ENCODE assay signal across 14 cellular contexts in genomic region chr22:37148031-37148651, GRCh38. TPM values are rescaled to one million over a fixed set of nuclear protein-coding genes. Genes with fewer than 3 reads are reported as not detected.
A peak's percentile ranks its signal among the peaks of the same experiment; 100 is the strongest.
DNase-seq lines count a peak whose midpoint lies in the region; ATAC-seq lines count a peak whose summit lies in the region.
"Had no signal": no experiment of that assay in that cellular context is flagged by ENCODE, and none has a peak within 500 bp of the region (broad histone marks: within the 10 kb centered on the region; RNA-seq: fewer than 3 reads in every experiment).

No MANE protein-coding gene starts in this region.

- peaks cover 59% of the 10 kb centered on the region for H3K36me3 Mint-ChIP-seq in activated CD4-positive, alpha-beta T cell treated with anti-CD3 and anti-CD28 coated beads for 36 hours (ENCODE audit: low read depth)
- H3K36me3 Mint-ChIP-seq in central memory CD8-positive, alpha-beta T cell (ENCODE audit: insufficient read depth), result peaks cover 52% of the 10 kb centered on the region

- DNase-seq in activated CD4-positive, alpha-beta T cell treated with anti-CD3 and anti-CD28 coated beads for 36 hours, result peak; percentile 56
- DNase-seq in activated CD4-positive, alpha-beta T cell treated with anti-CD3 and anti-CD28 coated beads for 1 hour, result no peak
- DNase-seq in activated CD4-positive, alpha-beta T cell treated with anti-CD3 and anti-CD28 coated beads for 48 hours, result peak; percentile 36
- no peak for DNase-seq in central memory CD8-positive, alpha-beta T cell (ENCODE audit: low spot score in 2 of 2)
- peak; percentile 64 for DNase-seq in stimulated activated CD8-positive, alpha-beta memory T cell treated with anti-CD3 and anti-CD28 coated beads, Interleukin-4, amount 100 ng/mL, for 48 hours
- DNase-seq in SIG-M5 (lab: John Stamatoyannopoulos, UW) (no peak), NCI-H2171 (lab: John Stamatoyannopoulos, UW) (no peak)
- DNase-seq: anterior cingulate cortex, EL, NCI-H1436 treated with DMSO at 0.1 percent for 48 hours had no signal

- intact Hi-C loops in activated CD4-positive, alpha-beta T cell treated with anti-CD3 and anti-CD28 coated beads for 36 hours (cut with DNase I, micrococcal nuclease), result loop anchor here in 1 of 2 experiments (5.0 kb wide), 1 partner anchor 49 kb away; no protein-coding TSS in a partner anchor

- CTCF ChIA-PET in activated CD4-positive, alpha-beta T cell treated with anti-CD3 and anti-CD28 coated beads for 36 hours (lab: Charles Lee), result interaction anchor here (0.6 to 5.3 kb wide), 12 partner anchors 8 to 72 kb away, joined by 3 to 43 read pairs (median 5); no protein-coding TSS in a partner anchor

- POLR2A ChIA-PET in activated CD4-positive, alpha-beta T cell treated with anti-CD3 and anti-CD28 coated beads for 36 hours (lab: Charles Lee), result interaction anchor here (0.5 to 4.2 kb wide), 3 partner anchors 15 to 931 kb away, joined by 8 to 49 read pairs (median 35); no protein-coding TSS in a partner anchor

- H3K4me1 Mint-ChIP-seq in activated CD4-positive, alpha-beta T cell treated with anti-CD3 and anti-CD28 coated beads for 36 hours, result peaks cover 56% of the 10 kb centered on the region
- peaks cover 78% of the 10 kb centered on the region for H3K4me1 Mint-ChIP-seq in central memory CD8-positive, alpha-beta T cell

- peaks cover 7% of the 10 kb centered on the region for H3K9me3 Mint-ChIP-seq in activated CD4-positive, alpha-beta T cell treated with anti-CD3 and anti-CD28 coated beads for 36 hours (ENCODE audit: low read depth)
- peaks cover 4% of the 10 kb centered on the region for H3K9me3 Mint-ChIP-seq in central memory CD8-positive, alpha-beta T cell

- H3K27ac Mint-ChIP-seq in activated CD4-positive, alpha-beta T cell treated with anti-CD3 and anti-CD28 coated beads for 36 hours, result peak overlapping the region; percentile 91
- H3K27ac Mint-ChIP-seq in central memory CD8-positive, alpha-beta T cell (ENCODE audit: low read depth), result peak overlapping the region; percentile 92
- H3K27ac Mint-ChIP-seq: nephron had no signal

- H3K27me3 Mint-ChIP-seq in activated CD4-positive, alpha-beta T cell treated with anti-CD3 and anti-CD28 coated beads for 36 hours, result no peaks in the 10 kb centered on the region
- H3K27me3 Mint-ChIP-seq in central memory CD8-positive, alpha-beta T cell, result no peaks in the 10 kb centered on the region

- no peak for ATAC-seq in activated CD4-positive, alpha-beta T cell treated with anti-CD3 and anti-CD28 coated beads for 36 hours
- ATAC-seq in central memory CD8-positive, alpha-beta T cell (replicated peaks; ENCODE audit: extremely low read depth, poor library complexity, severe bottlenecking), result no peak
- ATAC-seq in GM21529 (IDR thresholded peaks at IDR 0.05; ENCODE audit: unreplicated experiment), result no peak

- H3K4me3 Mint-ChIP-seq in activated CD4-positive, alpha-beta T cell treated with anti-CD3 and anti-CD28 coated beads for 36 hours, result peak overlapping the region; percentile 84
- peak overlapping the region; percentile 93 for H3K4me3 Mint-ChIP-seq in central memory CD8-positive, alpha-beta T cell
- H3K4me3 Mint-ChIP-seq: nephron had no signal

RNA-seq across cellular contexts. Expression of gene IL2RB, which starts 1.6 kb away (rescaled TPM):
- 100 to 1,000 TPM; 204 to 231 TPM for total RNA-seq in activated CD4-positive, alpha-beta T cell treated with anti-CD3 and anti-CD28 coated beads for 36 hours
- total RNA-seq: A172, OCI-LY7 had no signal

RNA-seq across cellular contexts. Expression of gene TMPRSS6, which starts 38.6 kb away (rescaled TPM):
- 10 to 100 TPM; 17.6 to 20.2 TPM for total RNA-seq in activated CD4-positive, alpha-beta T cell treated with anti-CD3 and anti-CD28 coated beads for 36 hours
- total RNA-seq: A172, OCI-LY7 had no signal

RNA-seq across cellular contexts. Expression of gene C1QTNF6, which starts 39.9 kb away (rescaled TPM):
- total RNA-seq in activated CD4-positive, alpha-beta T cell treated with anti-CD3 and anti-CD28 coated beads for 36 hours, result 1 to 10 TPM; 8.4 to 8.7 TPM

Comparison
In these comparisons a context has a peak if more than half of its experiments do, and no peak if none do; other contexts are left out.
1. DNase-seq: peak in activated CD4-positive, alpha-beta T cell treated with anti-CD3 and anti-CD28 coated beads for 36 hours (single experiment), activated CD4-positive, alpha-beta T cell treated with anti-CD3 and anti-CD28 coated beads for 48 hours (single experiment) and stimulated activated CD8-positive, alpha-beta memory T cell treated with anti-CD3 and anti-CD28 coated beads, Interleukin-4, amount 100 ng/mL, for 48 hours (single experiment); none in activated CD4-positive, alpha-beta T cell treated with anti-CD3 and anti-CD28 coated beads for 1 hour (single experiment), central memory CD8-positive, alpha-beta T cell (0 of 2), SIG-M5 (single experiment) and NCI-H2171 (single experiment).